9 cellular contexts compared by ENCODE assay signal in the genomic region with DNA sequence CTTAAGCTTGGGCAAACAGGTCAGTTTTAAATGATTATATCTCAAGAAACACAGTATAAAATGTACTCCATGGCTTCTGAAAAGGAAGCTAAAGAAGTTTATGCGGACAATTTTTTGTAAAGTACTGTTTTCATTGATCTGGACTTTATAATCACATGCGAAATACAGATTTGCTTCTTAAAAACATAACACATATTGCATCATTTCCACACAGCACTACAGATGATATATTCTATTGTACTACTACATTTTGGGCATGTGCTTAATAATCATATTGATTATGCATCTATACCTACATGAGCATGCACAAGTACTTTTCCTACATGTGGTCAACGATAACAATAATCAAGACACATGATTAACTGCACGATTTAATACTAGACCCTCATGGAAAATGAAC.
"Had no signal": no experiment of that assay in that cellular context is flagged by ENCODE, and none has a peak within 500 bp of the region (broad histone marks: within the 10 kb centered on the region; RNA-seq: fewer than 3 reads in every experiment).

No MANE protein-coding gene starts in this region.

- H3K4me3 ChIP-seq: GM23338, HAP-1 had no signal

- ATAC-seq: GM23338, HCT116 had no signal

- H3K9me3 Mint-ChIP-seq: GM23338 had no signal

- H3K9me3 ChIP-seq: HAP-1 had no signal

- H3K4me2 ChIP-seq: GM23338, KMS-11 had no signal

- H3K27ac Mint-ChIP-seq: GM23338 had no signal

- H3K27ac ChIP-seq: KMS-11 had no signal

- DNase-seq: H7, IMR-90, Karpas-422, KBM-7 had no signal

- H3K4me1 Mint-ChIP-seq: GM23338 had no signal

- H2AFZ ChIP-seq: GM23338 had no signal

- H3K4me3 Mint-ChIP-seq: GM23338 had no signal

- FAIRE-seq: H1 had no signal

- H3K9ac ChIP-seq: KMS-11 had no signal
